23 cellular contexts compared by ENCODE assay signal in the genomic region with DNA sequence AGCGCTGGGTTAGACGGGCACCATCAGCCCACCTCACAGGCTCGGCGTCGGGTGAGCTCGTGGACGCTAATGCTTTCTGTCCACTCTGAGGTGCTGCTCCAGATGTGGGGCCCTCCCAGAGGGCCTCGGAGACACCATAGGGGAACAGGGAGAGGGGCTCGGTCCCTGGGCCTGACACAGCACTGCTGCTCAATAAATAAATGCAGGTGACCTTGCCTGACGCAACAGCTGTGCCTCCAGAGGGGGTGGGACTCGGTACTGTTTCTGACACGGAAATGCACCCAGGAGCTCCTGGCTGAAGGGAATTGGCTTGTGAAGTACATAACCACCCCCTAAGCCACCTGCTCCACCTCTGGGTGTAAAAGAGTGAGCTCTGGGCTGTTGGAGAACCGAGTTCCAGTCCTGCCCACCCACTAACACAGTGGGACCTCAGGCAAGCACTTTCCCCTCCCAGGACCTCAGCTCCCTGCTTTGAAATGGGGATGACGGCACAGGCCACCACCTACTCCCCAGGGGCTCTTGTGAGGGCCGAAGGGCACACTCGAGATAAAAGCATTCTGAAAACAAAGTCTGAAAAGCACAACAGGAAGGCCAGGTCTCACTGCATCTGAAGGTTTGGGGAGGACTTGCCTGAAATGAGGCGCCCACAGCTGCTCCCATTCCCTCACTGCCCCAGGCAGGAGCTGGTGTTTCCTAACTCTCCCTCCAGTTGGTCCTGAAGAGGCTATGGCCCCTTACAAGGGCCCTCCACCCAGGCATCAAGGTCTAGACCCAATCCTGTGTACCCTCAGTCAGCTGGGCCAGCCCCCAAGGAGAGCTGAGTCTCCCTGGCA.
"Had no signal": no experiment of that assay in that cellular context is flagged by ENCODE, and none has a peak within 500 bp of the region (broad histone marks: within the 10 kb centered on the region; RNA-seq: fewer than 3 reads in every experiment).

No MANE protein-coding gene starts in this region.

- H3K4me1 ChIP-seq: gastrocnemius medialis, prostate gland had no signal

- DNase-seq: activated B cell treated with CpG ODN at 0.5 μM for 24 hours; activated CD4-positive, alpha-beta T cell treated with anti-CD3 and anti-CD28 coated beads for 36 hours; activated CD4-positive, alpha-beta T cell treated with anti-CD3 and anti-CD28 coated beads, Interleukin-2, amount 50 U/mL, for 48 hours; activated CD8-positive, alpha-beta memory T cell treated with anti-CD3 and anti-CD28 coated beads, Interleukin-2, amount 50 U/mL, for 48 hours; activated effector memory CD4-positive, alpha-beta T cell treated with anti-CD3 and anti-CD28 coated beads, Interleukin-2, amount 50 U/mL, for 16 hours; activated naive CD4-positive, alpha-beta T cell treated with anti-CD3 and anti-CD28 coated beads, Interleukin-2, amount 10 ng/mL, durations not matched to agents 7 days and 5 days; activated T-cell treated with anti-CD3 and anti-CD28 coated beads, Interleukin-2, amount 50 U/mL, for 72 hours; amygdala; cerebellar nuclear complex; esophagus squamous epithelium; gastrocnemius medialis; islet precursor cell; left cardiac atrium; midbrain; natural killer cell; ovary; stimulated activated CD4-positive, alpha-beta T cell treated with anti-CD3 and anti-CD28 coated beads, Interleukin-4, amount 100 ng/mL, for 24 hours; stimulated activated naive CD8-positive, alpha-beta T cell treated with anti-CD3 and anti-CD28 coated beads, Interleukin-15, Interleukin-2, amounts not matched to agents 100 U/mL and 50 U/mL, for 24 hours; T1000; upper lobe of left lung had no signal

- H3K9me3 ChIP-seq: esophagus squamous epithelium, gastrocnemius medialis, ovary, prostate gland, right atrium auricular region, upper lobe of left lung had no signal

- H3K27me3 ChIP-seq: ovary, right atrium auricular region had no signal

- H3K27ac ChIP-seq: coronary artery, esophagus squamous epithelium, gastrocnemius medialis, ovary, prostate gland, right atrium auricular region, upper lobe of left lung had no signal

- ATAC-seq: activated CD4-positive, alpha-beta T cell treated with anti-CD3 and anti-CD28 coated beads for 36 hours; activated T-cell treated with anti-CD3 and anti-CD28 coated beads, Interleukin-2, amount 50 U/mL, for 72 hours; gastrocnemius medialis; natural killer cell; stimulated activated naive CD8-positive, alpha-beta T cell treated with anti-CD3 and anti-CD28 coated beads, Interleukin-15, Interleukin-2, amounts not matched to agents 100 U/mL and 50 U/mL, for 24 hours had no signal

- H3K4me3 ChIP-seq: coronary artery, esophagus squamous epithelium, gastrocnemius medialis, ovary, prostate gland, right atrium auricular region, upper lobe of left lung had no signal

- H3K36me3 ChIP-seq: esophagus squamous epithelium, gastrocnemius medialis, ovary, prostate gland, right atrium auricular region, upper lobe of left lung had no signal
